In the genomic region with DNA sequence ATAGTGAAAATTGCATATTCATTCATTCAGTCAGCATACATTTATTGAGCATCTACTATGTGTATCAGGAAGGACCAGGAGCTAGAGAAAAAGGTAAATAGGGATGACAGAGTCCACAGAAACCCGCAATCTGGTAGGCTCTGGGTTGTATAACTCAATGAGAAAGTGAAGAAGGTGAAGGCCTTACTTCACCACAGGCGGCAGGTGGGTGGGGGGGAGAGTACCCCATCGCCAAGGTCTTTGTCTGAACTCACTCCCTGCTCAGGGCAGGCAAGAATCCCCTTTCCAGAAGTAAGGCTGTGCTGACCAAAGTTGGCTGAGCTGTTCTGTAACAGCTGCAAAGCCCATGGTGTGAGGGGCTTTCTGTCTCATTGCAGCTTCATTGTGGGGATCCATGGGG, we compare ENCODE assay signal across 16 cellular contexts.
DNase-seq lines count a peak whose midpoint lies in the region; FAIRE-seq and TF ChIP-seq lines count a peak whose summit lies in the region.
"Had no signal": no experiment of that assay in that cellular context is flagged by ENCODE, and none has a peak within 500 bp of the region (broad histone marks: within the 10 kb centered on the region; RNA-seq: fewer than 3 reads in every experiment).

No MANE protein-coding gene starts in this region.

- H2AFZ ChIP-seq in keratinocyte (ENCODE audit: control insufficient read depth, low read length): no peak overlapping the region

- no peaks in the 10 kb centered on the region for H4K20me1 ChIP-seq in keratinocyte (ENCODE audit: control insufficient read depth, extremely low read depth, insufficient read depth, low read length)

- H3K9me3 Mint-ChIP-seq in activated naive CD8-positive, alpha-beta T cell treated with anti-CD3 and anti-CD28 coated beads for 36 hours: no peaks in the 10 kb centered on the region
- H3K9me3 Mint-ChIP-seq in type B pancreatic cell: peaks cover 7% of the 10 kb centered on the region

- peak; percentile 44 for FAIRE-seq in keratinocyte (lab: Jason Lieb, UNC)
- FAIRE-seq: A204.1, GM12892, HepG2 had no signal

- dilution Hi-C loops in keratinocyte (cut with MboI; ENCODE audit: extremely low pct_ligation_motif_present, low sequenced_read_pairs): no loop called here

- CTCF ChIA-PET in HEK293 (lab: Yijun Ruan, JAX): interaction anchor here (0.6 kb wide), 1 partner anchor 114 kb away, joined by 6 read pairs; no protein-coding TSS in a partner anchor

- DNase-seq in ecto neural progenitor cell (ENCODE audit: low spot score) (peak; percentile 14), keratinocyte (ENCODE audit: low read depth, low spot score) (no peak), NCI-H1436 treated with DMSO at 0.1 percent for 48 hours (lab: John Stamatoyannopoulos, UW) (no peak), cardiac septum (ENCODE audit: low spot score) (no peak), type B pancreatic cell (ENCODE audit: extremely low spot score, unreplicated experiment) (no peak)
- no peak for DNase-seq in activated naive CD8-positive, alpha-beta T cell treated with anti-CD3 and anti-CD28 coated beads for 36 hours
- DNase-seq: BE2C; CD4-positive, alpha-beta memory T cell; DND-41; GDM1; HCEC 1CT had no signal

- no peak overlapping the region for H3K4me3 ChIP-seq in HEK293 (ENCODE audit: low read depth, low read length)
- no peak overlapping the region for H3K4me3 ChIP-seq in keratinocyte (ENCODE audit: control insufficient read depth in 2 of 3, extremely low read depth in 1 of 3, insufficient read depth in 2 of 3, low read depth in 1 of 3, low read length in 3 of 3)

- intact Hi-C loops in cardiac septum (cut with DNase I): no loop called here

- H3K4me1 ChIP-seq in HEK293 (ENCODE audit: control insufficient read depth, insufficient read depth, low read length) (no peaks in the 10 kb centered on the region), keratinocyte (ENCODE audit: control insufficient read depth, extremely low read depth, insufficient read depth, low read length) (peaks cover 29% of the 10 kb centered on the region)
- H3K4me1 ChIP-seq: BE2C had no signal

- TF ChIP-seq CTCF in HEK293 (tag by site-specific recombination; IDR thresholded peaks at IDR 0.05) (no peak), keratinocyte (optimal IDR thresholded peaks at IDR 0.05 in 1 of 3, IDR thresholded peaks at IDR 0.05 in 1 of 3, conservative IDR thresholded peaks at IDR 0.05 in 1 of 3; ENCODE audit: extremely low read depth in 1 of 3, insufficient read depth in 2 of 3, low read length in 3 of 3) (no peak), type B pancreatic cell (conservative IDR thresholded peaks at IDR 0.05) (no peak)

- H3K9me1 ChIP-seq in keratinocyte (ENCODE audit: control insufficient read depth, extremely low read depth, insufficient read depth, low read length): no peaks in the 10 kb centered on the region

- H3K4me3 Mint-ChIP-seq in activated naive CD8-positive, alpha-beta T cell treated with anti-CD3 and anti-CD28 coated beads for 36 hours: no peak overlapping the region
- no peak overlapping the region for H3K4me3 Mint-ChIP-seq in type B pancreatic cell
- H3K4me3 Mint-ChIP-seq: CD4-positive, alpha-beta memory T cell had no signal

- H3K36me3 ChIP-seq in HEK293 (ENCODE audit: control insufficient read depth in 2 of 2, insufficient read depth in 1 of 2, low read length in 2 of 2) (no peaks in the 10 kb centered on the region), keratinocyte (ENCODE audit: control insufficient read depth in 2 of 2, extremely low read depth in 1 of 2, insufficient read depth in 2 of 2, low read length in 2 of 2) (no peaks in the 10 kb centered on the region)
- H3K36me3 ChIP-seq: BE2C had no signal

- H3K27ac ChIP-seq in HEK293 (ENCODE audit: extremely low read depth, low read depth, low read length): no peak overlapping the region
- H3K27ac ChIP-seq in keratinocyte (ENCODE audit: control insufficient read depth, insufficient read depth, low read length): no peak overlapping the region
- H3K27ac ChIP-seq: C4-2B had no signal

- H3K4me1 Mint-ChIP-seq in activated naive CD8-positive, alpha-beta T cell treated with anti-CD3 and anti-CD28 coated beads for 36 hours: no peaks in the 10 kb centered on the region
- H3K4me1 Mint-ChIP-seq in type B pancreatic cell (ENCODE audit: unreplicated experiment): peaks cover 17% of the 10 kb centered on the region
- H3K4me1 Mint-ChIP-seq: CD4-positive, alpha-beta memory T cell had no signal

- H3K9ac ChIP-seq in keratinocyte (ENCODE audit: control insufficient read depth, extremely low read depth, insufficient read depth, low read length): no peak overlapping the region

- H3K9me3 ChIP-seq in HEK293 (ENCODE audit: control insufficient read depth, insufficient read depth, low read depth, low read length): no peaks in the 10 kb centered on the region
- no peaks in the 10 kb centered on the region for H3K9me3 ChIP-seq in keratinocyte (ENCODE audit: control insufficient read depth, low read depth, low read length)
- H3K9me3 ChIP-seq: BE2C had no signal

- no peak overlapping the region for H3K27ac Mint-ChIP-seq in activated naive CD8-positive, alpha-beta T cell treated with anti-CD3 and anti-CD28 coated beads for 36 hours
- H3K27ac Mint-ChIP-seq in type B pancreatic cell: no peak overlapping the region
- H3K27ac Mint-ChIP-seq: CD4-positive, alpha-beta memory T cell had no signal

- peaks cover 6% of the 10 kb centered on the region for H3K27me3 Mint-ChIP-seq in activated naive CD8-positive, alpha-beta T cell treated with anti-CD3 and anti-CD28 coated beads for 36 hours
- peaks cover 18% of the 10 kb centered on the region for H3K27me3 Mint-ChIP-seq in type B pancreatic cell

- H3K79me2 ChIP-seq in keratinocyte (ENCODE audit: control insufficient read depth, insufficient read depth, low read length): no peaks in the 10 kb centered on the region

- POLR2A ChIA-PET in HEK293 (lab: Yijun Ruan, JAX): no interaction called here

- H3K27me3 ChIP-seq in keratinocyte (ENCODE audit: control insufficient read depth, extremely low read depth, insufficient read depth, low read length): no peaks in the 10 kb centered on the region
- H3K27me3 ChIP-seq: BE2C had no signal

- H3K4me2 ChIP-seq in keratinocyte (ENCODE audit: control insufficient read depth, extremely low read depth, insufficient read depth, low read depth, low read length): no peak overlapping the region

- H3K36me3 Mint-ChIP-seq in activated naive CD8-positive, alpha-beta T cell treated with anti-CD3 and anti-CD28 coated beads for 36 hours: peaks cover 2% of the 10 kb centered on the region
- no peaks in the 10 kb centered on the region for H3K36me3 Mint-ChIP-seq in type B pancreatic cell

TF ChIP-seq in HEK293, 187 proteins besides CTCF, POLR2A, EP300 and RAD21:
- TF ChIP-seq ZNF664 (tag by site-specific recombination; IDR thresholded peaks at IDR 0.05) (0 out of 2 replicates have a peak, but pooled peaks have one; percentile 30), ZNF777 (tag by site-specific recombination; IDR thresholded peaks at IDR 0.05; ENCODE audit: borderline replicate concordance) (no peak), ZNF701 (tag by site-specific recombination; IDR thresholded peaks at IDR 0.05) (no peak), SCRT2 (tag by site-specific recombination; IDR thresholded peaks at IDR 0.05) (no peak), ZNF837 (tag by site-specific recombination; IDR thresholded peaks at IDR 0.05) (no peak), ZNF114 (tag by site-specific recombination; IDR thresholded peaks at IDR 0.05) (no peak), ZNF211 (tag by site-specific recombination; IDR thresholded peaks at IDR 0.05; ENCODE audit: low read depth) (no peak), ZEB2 (tag by site-specific recombination; IDR thresholded peaks at IDR 0.05) (no peak)
